In the genomic region with DNA sequence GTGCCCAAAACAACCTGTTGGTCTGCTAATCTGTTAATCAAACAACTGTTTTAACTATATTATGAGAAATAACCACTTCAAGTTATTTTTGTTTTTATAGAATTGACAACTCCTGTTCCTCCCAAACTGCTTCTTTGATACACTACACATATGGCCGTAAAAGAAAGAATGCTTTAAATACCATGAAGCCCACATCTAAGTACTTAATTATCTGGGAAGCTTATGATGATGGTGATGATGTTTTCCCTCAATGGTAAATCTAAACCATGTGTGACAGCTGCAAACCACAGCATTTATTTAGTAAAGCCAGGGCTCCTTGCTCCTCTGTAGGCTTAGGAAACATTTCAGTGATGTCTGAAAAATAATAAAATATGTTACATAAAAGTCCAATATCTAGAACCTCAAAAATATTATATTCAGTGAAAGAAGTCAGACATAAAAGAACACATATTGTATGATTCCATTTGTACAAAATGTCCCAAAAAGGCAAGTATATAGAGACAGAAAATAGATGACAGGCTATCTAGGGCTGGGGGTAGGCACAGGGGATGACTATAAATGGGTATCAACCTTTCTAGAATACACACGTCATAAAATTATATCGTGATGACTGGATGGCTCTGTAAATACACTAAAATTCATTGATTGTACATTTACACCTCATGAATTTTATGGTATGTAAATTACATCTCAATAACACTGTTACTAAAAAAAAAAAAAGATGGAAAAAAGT, we compare ENCODE assay signal across 1 cellular context.
TF ChIP-seq lines count a peak whose summit lies in the region.

No MANE protein-coding gene starts in this region.

TF ChIP-seq in HEK293, 187 proteins besides CTCF, POLR2A, EP300 and RAD21 (continued from another document and continues in another):
- TF ChIP-seq, protein P1, sequence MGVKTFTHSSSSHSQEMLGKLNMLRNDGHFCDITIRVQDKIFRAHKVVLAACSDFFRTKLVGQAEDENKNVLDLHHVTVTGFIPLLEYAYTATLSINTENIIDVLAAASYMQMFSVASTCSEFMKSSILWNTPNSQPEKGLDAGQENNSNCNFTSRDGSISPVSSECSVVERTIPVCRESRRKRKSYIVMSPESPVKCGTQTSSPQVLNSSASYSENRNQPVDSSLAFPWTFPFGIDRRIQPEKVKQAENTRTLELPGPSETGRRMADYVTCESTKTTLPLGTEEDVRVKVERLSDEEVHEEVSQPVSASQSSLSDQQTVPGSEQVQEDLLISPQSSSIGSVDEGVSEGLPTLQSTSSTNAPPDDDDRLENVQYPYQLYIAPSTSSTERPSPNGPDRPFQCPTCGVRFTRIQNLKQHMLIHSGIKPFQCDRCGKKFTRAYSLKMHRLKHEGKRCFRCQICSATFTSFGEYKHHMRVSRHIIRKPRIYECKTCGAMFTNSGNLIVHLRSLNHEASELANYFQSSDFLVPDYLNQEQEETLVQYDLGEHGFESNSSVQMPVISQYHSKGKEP (tag by site-specific recombination; IDR thresholded peaks at IDR 0.05), result peak; percentile 47; the same call in 1 of the 2 replicates
- TF ChIP-seq, protein P2, sequence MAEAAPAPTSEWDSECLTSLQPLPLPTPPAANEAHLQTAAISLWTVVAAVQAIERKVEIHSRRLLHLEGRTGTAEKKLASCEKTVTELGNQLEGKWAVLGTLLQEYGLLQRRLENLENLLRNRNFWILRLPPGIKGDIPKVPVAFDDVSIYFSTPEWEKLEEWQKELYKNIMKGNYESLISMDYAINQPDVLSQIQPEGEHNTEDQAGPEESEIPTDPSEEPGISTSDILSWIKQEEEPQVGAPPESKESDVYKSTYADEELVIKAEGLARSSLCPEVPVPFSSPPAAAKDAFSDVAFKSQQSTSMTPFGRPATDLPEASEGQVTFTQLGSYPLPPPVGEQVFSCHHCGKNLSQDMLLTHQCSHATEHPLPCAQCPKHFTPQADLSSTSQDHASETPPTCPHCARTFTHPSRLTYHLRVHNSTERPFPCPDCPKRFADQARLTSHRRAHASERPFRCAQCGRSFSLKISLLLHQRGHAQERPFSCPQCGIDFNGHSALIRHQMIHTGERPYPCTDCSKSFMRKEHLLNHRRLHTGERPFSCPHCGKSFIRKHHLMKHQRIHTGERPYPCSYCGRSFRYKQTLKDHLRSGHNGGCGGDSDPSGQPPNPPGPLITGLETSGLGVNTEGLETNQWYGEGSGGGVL (tag by site-specific recombination; IDR thresholded peaks at IDR 0.05), result no peak
- TF ChIP-seq GFI1B (tag by site-specific recombination; IDR thresholded peaks at IDR 0.05), result no peak
- TF ChIP-seq IKZF3 (tag by site-specific recombination; IDR thresholded peaks at IDR 0.05), result peak; percentile 80
- TF ChIP-seq OSR2 (tag by site-specific recombination; IDR thresholded peaks at IDR 0.05), result peak; percentile 94
- TF ChIP-seq SETDB1 (IDR thresholded peaks at IDR 0.05; ENCODE audit: insufficient read length, low read length), result no peak
- TF ChIP-seq ZNF677 (tag by site-specific recombination; IDR thresholded peaks at IDR 0.05), result no peak
- TF ChIP-seq ZSCAN30 (tag by site-specific recombination; IDR thresholded peaks at IDR 0.05), result no peak
- TF ChIP-seq SP2 (tag by site-specific recombination; IDR thresholded peaks at IDR 0.05), result no peak
- TF ChIP-seq, protein P3, sequence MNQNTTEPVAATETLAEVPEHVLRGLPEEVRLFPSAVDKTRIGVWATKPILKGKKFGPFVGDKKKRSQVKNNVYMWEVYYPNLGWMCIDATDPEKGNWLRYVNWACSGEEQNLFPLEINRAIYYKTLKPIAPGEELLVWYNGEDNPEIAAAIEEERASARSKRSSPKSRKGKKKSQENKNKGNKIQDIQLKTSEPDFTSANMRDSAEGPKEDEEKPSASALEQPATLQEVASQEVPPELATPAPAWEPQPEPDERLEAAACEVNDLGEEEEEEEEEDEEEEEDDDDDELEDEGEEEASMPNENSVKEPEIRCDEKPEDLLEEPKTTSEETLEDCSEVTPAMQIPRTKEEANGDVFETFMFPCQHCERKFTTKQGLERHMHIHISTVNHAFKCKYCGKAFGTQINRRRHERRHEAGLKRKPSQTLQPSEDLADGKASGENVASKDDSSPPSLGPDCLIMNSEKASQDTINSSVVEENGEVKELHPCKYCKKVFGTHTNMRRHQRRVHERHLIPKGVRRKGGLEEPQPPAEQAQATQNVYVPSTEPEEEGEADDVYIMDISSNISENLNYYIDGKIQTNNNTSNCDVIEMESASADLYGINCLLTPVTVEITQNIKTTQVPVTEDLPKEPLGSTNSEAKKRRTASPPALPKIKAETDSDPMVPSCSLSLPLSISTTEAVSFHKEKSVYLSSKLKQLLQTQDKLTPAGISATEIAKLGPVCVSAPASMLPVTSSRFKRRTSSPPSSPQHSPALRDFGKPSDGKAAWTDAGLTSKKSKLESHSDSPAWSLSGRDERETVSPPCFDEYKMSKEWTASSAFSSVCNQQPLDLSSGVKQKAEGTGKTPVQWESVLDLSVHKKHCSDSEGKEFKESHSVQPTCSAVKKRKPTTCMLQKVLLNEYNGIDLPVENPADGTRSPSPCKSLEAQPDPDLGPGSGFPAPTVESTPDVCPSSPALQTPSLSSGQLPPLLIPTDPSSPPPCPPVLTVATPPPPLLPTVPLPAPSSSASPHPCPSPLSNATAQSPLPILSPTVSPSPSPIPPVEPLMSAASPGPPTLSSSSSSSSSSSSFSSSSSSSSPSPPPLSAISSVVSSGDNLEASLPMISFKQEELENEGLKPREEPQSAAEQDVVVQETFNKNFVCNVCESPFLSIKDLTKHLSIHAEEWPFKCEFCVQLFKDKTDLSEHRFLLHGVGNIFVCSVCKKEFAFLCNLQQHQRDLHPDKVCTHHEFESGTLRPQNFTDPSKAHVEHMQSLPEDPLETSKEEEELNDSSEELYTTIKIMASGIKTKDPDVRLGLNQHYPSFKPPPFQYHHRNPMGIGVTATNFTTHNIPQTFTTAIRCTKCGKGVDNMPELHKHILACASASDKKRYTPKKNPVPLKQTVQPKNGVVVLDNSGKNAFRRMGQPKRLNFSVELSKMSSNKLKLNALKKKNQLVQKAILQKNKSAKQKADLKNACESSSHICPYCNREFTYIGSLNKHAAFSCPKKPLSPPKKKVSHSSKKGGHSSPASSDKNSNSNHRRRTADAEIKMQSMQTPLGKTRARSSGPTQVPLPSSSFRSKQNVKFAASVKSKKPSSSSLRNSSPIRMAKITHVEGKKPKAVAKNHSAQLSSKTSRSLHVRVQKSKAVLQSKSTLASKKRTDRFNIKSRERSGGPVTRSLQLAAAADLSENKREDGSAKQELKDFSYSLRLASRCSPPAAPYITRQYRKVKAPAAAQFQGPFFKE (tag by site-specific recombination; IDR thresholded peaks at IDR 0.05; ENCODE audit: borderline replicate concordance), result no peak
- no peak for TF ChIP-seq ZNF830 (tag by site-specific recombination; IDR thresholded peaks at IDR 0.05; ENCODE audit: low read depth)
- TF ChIP-seq YY1 (tag by site-specific recombination; IDR thresholded peaks at IDR 0.05), result no peak
- peak; percentile 81 for TF ChIP-seq ZNF843 (tag by site-specific recombination; IDR thresholded peaks at IDR 0.05)
- TF ChIP-seq, protein P4, sequence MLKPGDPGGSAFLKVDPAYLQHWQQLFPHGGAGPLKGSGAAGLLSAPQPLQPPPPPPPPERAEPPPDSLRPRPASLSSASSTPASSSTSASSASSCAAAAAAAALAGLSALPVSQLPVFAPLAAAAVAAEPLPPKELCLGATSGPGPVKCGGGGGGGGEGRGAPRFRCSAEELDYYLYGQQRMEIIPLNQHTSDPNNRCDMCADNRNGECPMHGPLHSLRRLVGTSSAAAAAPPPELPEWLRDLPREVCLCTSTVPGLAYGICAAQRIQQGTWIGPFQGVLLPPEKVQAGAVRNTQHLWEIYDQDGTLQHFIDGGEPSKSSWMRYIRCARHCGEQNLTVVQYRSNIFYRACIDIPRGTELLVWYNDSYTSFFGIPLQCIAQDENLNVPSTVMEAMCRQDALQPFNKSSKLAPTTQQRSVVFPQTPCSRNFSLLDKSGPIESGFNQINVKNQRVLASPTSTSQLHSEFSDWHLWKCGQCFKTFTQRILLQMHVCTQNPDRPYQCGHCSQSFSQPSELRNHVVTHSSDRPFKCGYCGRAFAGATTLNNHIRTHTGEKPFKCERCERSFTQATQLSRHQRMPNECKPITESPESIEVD (tag by site-specific recombination; IDR thresholded peaks at IDR 0.05), result peak; percentile 83
- peak; percentile 83 for TF ChIP-seq WT1 (tag by site-specific recombination; IDR thresholded peaks at IDR 0.05)
- TF ChIP-seq, protein P5, sequence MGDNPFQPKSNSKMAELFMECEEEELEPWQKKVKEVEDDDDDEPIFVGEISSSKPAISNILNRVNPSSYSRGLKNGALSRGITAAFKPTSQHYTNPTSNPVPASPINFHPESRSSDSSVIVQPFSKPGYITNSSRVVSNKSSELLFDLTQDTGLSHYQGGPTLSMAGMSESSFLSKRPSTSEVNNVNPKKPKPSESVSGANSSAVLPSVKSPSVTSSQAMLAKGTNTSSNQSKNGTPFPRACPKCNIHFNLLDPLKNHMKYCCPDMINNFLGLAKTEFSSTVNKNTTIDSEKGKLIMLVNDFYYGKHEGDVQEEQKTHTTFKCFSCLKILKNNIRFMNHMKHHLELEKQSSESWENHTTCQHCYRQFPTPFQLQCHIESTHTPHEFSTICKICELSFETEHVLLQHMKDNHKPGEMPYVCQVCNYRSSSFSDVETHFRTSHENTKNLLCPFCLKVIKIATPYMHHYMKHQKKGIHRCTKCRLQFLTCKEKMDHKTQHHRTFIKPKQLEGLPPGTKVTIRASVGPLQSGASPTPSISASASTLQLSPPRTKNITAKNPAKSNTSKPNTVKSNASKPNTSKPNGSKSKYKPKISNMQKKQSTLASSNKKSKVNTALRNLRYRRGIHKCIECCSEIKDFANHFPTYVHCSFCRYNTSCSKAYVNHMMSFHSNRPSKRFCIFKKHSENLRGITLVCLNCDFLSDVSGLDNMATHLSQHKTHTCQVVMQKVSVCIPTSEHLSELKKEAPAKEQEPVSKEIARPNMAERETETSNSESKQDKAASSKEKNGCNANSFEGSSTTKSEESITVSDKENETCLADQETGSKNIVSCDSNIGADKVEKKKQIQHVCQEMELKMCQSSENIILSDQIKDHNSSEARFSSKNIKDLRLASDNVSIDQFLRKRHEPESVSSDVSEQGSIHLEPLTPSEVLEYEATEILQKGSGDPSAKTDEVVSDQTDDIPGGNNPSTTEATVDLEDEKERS (tag by site-specific recombination; IDR thresholded peaks at IDR 0.05), result no peak
- TF ChIP-seq, protein P6, sequence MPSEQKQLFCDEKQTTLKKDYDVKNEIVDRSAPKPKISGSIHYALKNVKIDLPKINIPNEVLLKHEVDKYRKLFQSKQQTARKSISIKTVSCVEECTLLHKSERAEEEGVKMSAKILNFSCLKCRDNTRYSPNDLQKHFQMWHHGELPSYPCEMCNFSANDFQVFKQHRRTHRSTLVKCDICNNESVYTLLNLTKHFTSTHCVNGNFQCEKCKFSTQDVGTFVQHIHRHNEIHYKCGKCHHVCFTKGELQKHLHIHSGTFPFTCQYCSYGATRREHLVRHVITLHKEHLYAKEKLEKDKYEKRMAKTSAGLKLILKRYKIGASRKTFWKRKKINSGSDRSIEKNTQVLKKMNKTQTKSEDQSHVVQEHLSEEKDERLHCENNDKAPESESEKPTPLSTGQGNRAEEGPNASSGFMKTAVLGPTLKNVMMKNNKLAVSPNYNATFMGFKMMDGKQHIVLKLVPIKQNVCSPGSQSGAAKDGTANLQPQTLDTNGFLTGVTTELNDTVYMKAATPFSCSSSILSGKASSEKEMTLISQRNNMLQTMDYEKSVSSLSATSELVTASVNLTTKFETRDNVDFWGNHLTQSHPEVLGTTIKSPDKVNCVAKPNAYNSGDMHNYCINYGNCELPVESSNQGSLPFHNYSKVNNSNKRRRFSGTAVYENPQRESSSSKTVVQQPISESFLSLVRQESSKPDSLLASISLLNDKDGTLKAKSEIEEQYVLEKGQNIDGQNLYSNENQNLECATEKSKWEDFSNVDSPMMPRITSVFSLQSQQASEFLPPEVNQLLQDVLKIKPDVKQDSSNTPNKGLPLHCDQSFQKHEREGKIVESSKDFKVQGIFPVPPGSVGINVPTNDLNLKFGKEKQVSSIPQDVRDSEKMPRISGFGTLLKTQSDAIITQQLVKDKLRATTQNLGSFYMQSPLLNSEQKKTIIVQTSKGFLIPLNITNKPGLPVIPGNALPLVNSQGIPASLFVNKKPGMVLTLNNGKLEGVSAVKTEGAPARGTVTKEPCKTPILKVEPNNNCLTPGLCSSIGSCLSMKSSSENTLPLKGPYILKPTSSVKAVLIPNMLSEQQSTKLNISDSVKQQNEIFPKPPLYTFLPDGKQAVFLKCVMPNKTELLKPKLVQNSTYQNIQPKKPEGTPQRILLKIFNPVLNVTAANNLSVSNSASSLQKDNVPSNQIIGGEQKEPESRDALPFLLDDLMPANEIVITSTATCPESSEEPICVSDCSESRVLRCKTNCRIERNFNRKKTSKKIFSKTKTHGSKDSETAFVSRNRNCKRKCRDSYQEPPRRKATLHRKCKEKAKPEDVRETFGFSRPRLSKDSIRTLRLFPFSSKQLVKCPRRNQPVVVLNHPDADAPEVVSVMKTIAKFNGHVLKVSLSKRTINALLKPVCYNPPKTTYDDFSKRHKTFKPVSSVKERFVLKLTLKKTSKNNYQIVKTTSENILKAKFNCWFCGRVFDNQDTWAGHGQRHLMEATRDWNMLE (tag by site-specific recombination; conservative IDR thresholded peaks at IDR 0.05; ENCODE audit: low read depth), result no peak
- TF ChIP-seq, protein P7, sequence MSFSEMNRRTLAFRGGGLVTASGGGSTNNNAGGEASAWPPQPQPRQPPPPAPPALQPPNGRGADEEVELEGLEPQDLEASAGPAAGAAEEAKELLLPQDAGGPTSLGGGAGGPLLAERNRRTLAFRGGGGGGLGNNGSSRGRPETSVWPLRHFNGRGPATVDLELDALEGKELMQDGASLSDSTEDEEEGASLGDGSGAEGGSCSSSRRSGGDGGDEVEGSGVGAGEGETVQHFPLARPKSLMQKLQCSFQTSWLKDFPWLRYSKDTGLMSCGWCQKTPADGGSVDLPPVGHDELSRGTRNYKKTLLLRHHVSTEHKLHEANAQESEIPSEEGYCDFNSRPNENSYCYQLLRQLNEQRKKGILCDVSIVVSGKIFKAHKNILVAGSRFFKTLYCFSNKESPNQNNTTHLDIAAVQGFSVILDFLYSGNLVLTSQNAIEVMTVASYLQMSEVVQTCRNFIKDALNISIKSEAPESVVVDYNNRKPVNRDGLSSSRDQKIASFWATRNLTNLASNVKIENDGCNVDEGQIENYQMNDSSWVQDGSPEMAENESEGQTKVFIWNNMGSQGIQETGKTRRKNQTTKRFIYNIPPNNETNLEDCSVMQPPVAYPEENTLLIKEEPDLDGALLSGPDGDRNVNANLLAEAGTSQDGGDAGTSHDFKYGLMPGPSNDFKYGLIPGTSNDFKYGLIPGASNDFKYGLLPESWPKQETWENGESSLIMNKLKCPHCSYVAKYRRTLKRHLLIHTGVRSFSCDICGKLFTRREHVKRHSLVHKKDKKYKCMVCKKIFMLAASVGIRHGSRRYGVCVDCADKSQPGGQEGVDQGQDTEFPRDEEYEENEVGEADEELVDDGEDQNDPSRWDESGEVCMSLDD (tag by site-specific recombination; IDR thresholded peaks at IDR 0.05), result no peak
- no peak for TF ChIP-seq ZNF114 (tag by site-specific recombination; IDR thresholded peaks at IDR 0.05)
- 0 out of 2 replicates have a peak, but pooled peaks have one; percentile 33 for TF ChIP-seq ZEB2 (tag by site-specific recombination; IDR thresholded peaks at IDR 0.05)
- peak; percentile 54 for TF ChIP-seq FEZF1 (tag by site-specific recombination; IDR thresholded peaks at IDR 0.05)
